In the genomic region with DNA sequence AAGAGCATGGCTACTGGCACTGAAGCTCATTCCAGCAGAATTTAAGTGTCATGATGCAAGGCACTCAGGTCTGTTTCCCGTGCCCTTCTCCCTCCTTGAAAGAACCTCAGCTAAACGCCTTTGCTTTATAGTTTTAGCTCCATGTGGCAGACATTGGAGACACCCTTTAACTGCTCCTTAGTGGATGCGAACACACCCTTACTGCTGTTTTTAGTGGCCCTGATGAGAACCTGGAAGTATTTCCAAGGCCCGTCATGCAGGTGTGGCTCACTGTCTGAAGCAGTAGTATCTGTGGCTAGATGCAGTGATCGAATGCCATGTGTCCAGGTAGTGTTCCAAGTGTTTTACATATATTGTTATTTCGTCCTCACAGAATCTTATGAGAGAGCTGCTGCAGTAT, we compare ENCODE assay signal across 14 cellular contexts. TPM values are rescaled to one million over a fixed set of nuclear protein-coding genes. Genes with fewer than 3 reads are reported as not detected.
DNase-seq lines count a peak whose midpoint lies in the region; ATAC-seq and TF ChIP-seq lines count a peak whose summit lies in the region.
"Had no signal": no experiment of that assay in that cellular context is flagged by ENCODE, and none has a peak within 500 bp of the region (broad histone marks: within the 10 kb centered on the region; RNA-seq: fewer than 3 reads in every experiment).

No MANE protein-coding gene starts in this region.

- TF ChIP-seq CTCF in thyroid gland (IDR thresholded peaks at IDR 0.05) (no peak), transverse colon (IDR thresholded peaks at IDR 0.05) (no peak)

- no peak for TF ChIP-seq POLR2A in thyroid gland (IDR thresholded peaks at IDR 0.05)
- no peak for TF ChIP-seq POLR2A in transverse colon (IDR thresholded peaks at IDR 0.05)

- no peaks in the 10 kb centered on the region for H3K9me3 ChIP-seq in thyroid gland
- H3K9me3 ChIP-seq in transverse colon, result no peaks in the 10 kb centered on the region

- 51 to 61% methylated on average over 6 of the region's 6 CpGs for WGBS in thyroid gland, 2 donors
- 72% methylated on average over 6 of the region's 6 CpGs; no CpG with 5 or more reads in 1 of the 2 donors for WGBS in transverse colon (ENCODE audit: low coverage in 1 of 2), 2 donors

- DNase-seq in NCI-H1417 (lab: John Stamatoyannopoulos, UW) (peak in 2 of 3 experiments; percentile 18 to 51), NCI-H1417 treated with DMSO at 0.1 percent for 48 hours (lab: John Stamatoyannopoulos, UW) (no peak), NCI-H2029 treated with DMSO at 0.1 percent for 48 hours (lab: John Stamatoyannopoulos, UW) (peak; percentile 23), left colon (no peak), thyroid gland (peak; percentile 34 to 44), transverse colon (no peak), left cardiac atrium (no peak)
- no peak for DNase-seq in activated CD4-positive, alpha-beta T cell treated with anti-CD3 and anti-CD28 coated beads, Interleukin-2, amount 10 ng/mL, durations not matched to agents 24 days and 14 days
- DNase-seq: AML-193; Caco-2; CD8-positive, alpha-beta memory T cell had no signal

- no peak overlapping the region for H3K4me3 ChIP-seq in thyroid gland (replicated peaks in 1 of 3)
- no peak overlapping the region for H3K4me3 ChIP-seq in transverse colon
- H3K4me3 ChIP-seq: BLaER1 had no signal

- H3K4me1 Mint-ChIP-seq in activated CD4-positive, alpha-beta T cell treated with anti-CD3 and anti-CD28 coated beads, Interleukin-2, amount 10 ng/mL, durations not matched to agents 24 days and 14 days, result peaks cover 2% of the 10 kb centered on the region

- peaks cover 3% of the 10 kb centered on the region for H3K9me3 Mint-ChIP-seq in activated CD4-positive, alpha-beta T cell treated with anti-CD3 and anti-CD28 coated beads, Interleukin-2, amount 10 ng/mL, durations not matched to agents 24 days and 14 days

- H3K36me3 ChIP-seq in thyroid gland, result no peaks in the 10 kb centered on the region
- H3K36me3 ChIP-seq in transverse colon, result no peaks in the 10 kb centered on the region
- H3K36me3 ChIP-seq: BLaER1 had no signal

- no peak overlapping the region for H3K4me3 Mint-ChIP-seq in activated CD4-positive, alpha-beta T cell treated with anti-CD3 and anti-CD28 coated beads, Interleukin-2, amount 10 ng/mL, durations not matched to agents 24 days and 14 days
- H3K4me3 Mint-ChIP-seq: CD8-positive, alpha-beta memory T cell had no signal

- peaks cover 4% of the 10 kb centered on the region for H3K36me3 Mint-ChIP-seq in activated CD4-positive, alpha-beta T cell treated with anti-CD3 and anti-CD28 coated beads, Interleukin-2, amount 10 ng/mL, durations not matched to agents 24 days and 14 days (ENCODE audit: low read depth)

- H3K27ac ChIP-seq in thyroid gland, result peak overlapping the region in 1 of 3 donors; percentile 17
- no peak overlapping the region for H3K27ac ChIP-seq in transverse colon
- H3K27ac ChIP-seq: 22Rv1, BLaER1 had no signal

- H3K27me3 Mint-ChIP-seq in activated CD4-positive, alpha-beta T cell treated with anti-CD3 and anti-CD28 coated beads, Interleukin-2, amount 10 ng/mL, durations not matched to agents 24 days and 14 days, result peaks cover 2% of the 10 kb centered on the region

- H3K4me1 ChIP-seq in thyroid gland, result peaks cover 11 to 23% of the 10 kb centered on the region in 2 donors
- no peaks in the 10 kb centered on the region for H3K4me1 ChIP-seq in transverse colon
- H3K4me1 ChIP-seq: Caco-2 had no signal

- in situ Hi-C loops in transverse colon (cut with MboI; ENCODE audit: low pct_ligation_motif_present in 1 of 4, low pct_unique_long_range_greater_than_20kb in 1 of 4, low sequenced_read_pairs in 3 of 4), result no loop called here

- ATAC-seq in left colon, result peak; percentile 23
- no peak for ATAC-seq in left cardiac atrium
- ATAC-seq: HCT116 had no signal

- no peak for TF ChIP-seq EP300 in transverse colon (IDR thresholded peaks at IDR 0.05; ENCODE audit: low read depth)

- H3K27me3 ChIP-seq in thyroid gland, result no peaks in the 10 kb centered on the region
- no peaks in the 10 kb centered on the region for H3K27me3 ChIP-seq in transverse colon
- H3K27me3 ChIP-seq: BLaER1 had no signal

- no peak overlapping the region for H3K27ac Mint-ChIP-seq in activated CD4-positive, alpha-beta T cell treated with anti-CD3 and anti-CD28 coated beads, Interleukin-2, amount 10 ng/mL, durations not matched to agents 24 days and 14 days

- intact Hi-C loops in left colon (cut with DNase I, micrococcal nuclease) (no loop called here), thyroid gland (cut with DNase I) (no loop called here), transverse colon (cut with DNase I; ENCODE audit: low total_unique reads) (no loop called here), left cardiac atrium (cut with DNase I) (no loop called here)
- intact Hi-C loops in activated CD4-positive, alpha-beta T cell treated with anti-CD3 and anti-CD28 coated beads, Interleukin-2, amount 10 ng/mL, durations not matched to agents 24 days and 14 days (cut with micrococcal nuclease), result no loop called here

RNA-seq across cellular contexts. Expression of a gene that starts 28.3 kb away (rescaled TPM):
- total RNA-seq in left colon, result 1 to 10 TPM; 1.4 to 2.7 TPM
- 1 to 10 TPM; 1.9 to 2.8 (median 2.3) TPM for total RNA-seq in thyroid gland
- total RNA-seq in transverse colon, result 1 to 10 TPM in 3 of 4 donors, under 1 TPM in 1; 0.75 to 3.2 (median 2.3) TPM
- total RNA-seq in left cardiac atrium, result 1 to 10 TPM; 1.1 to 1.4 TPM
- total RNA-seq in activated CD4-positive, alpha-beta T cell treated with anti-CD3 and anti-CD28 coated beads, Interleukin-2, amount 10 ng/mL, durations not matched to agents 24 days and 14 days, result 16.9 and 20.0 TPM in 2 replicates

Comparison
In these comparisons a context has a peak if more than half of its experiments do, and no peak if none do; other contexts are left out.
1. DNase-seq: peak in NCI-H1417 (2 of 3), NCI-H2029 treated with DMSO at 0.1 percent for 48 hours (single experiment) and thyroid gland (2 of 2); none in NCI-H1417 treated with DMSO at 0.1 percent for 48 hours (single experiment), left colon (0 of 2), transverse colon (single experiment), left cardiac atrium (single experiment) and activated CD4-positive, alpha-beta T cell treated with anti-CD3 and anti-CD28 coated beads, Interleukin-2, amount 10 ng/mL, durations not matched to agents 24 days and 14 days (single experiment).